In the genomic region with DNA sequence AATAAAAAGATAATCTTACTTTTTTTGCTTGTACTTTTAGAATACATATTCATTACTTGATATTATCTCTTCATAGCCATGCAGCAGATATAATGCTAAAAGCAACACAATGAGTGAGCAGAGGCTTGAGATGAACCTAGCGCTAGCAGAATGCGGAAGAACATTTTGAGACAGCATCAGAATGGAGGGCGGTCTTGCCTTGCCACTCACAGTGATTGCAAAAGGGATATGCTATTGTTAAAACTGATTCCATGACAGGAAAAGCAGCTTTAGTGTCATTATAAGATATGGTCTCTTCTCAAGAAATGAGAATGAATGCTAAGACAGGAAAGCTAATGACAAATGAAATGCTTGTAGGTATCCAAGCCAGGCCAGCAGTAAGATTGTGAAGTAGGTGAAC, we compare ENCODE assay signal across 2 cellular contexts.
TF ChIP-seq lines count a peak whose summit lies in the region.

No MANE protein-coding gene starts in this region.

TF ChIP-seq in SK-N-SH, 30 proteins besides CTCF, POLR2A, EP300 and RAD21 (continued from another document):
- TF ChIP-seq, protein P1, sequence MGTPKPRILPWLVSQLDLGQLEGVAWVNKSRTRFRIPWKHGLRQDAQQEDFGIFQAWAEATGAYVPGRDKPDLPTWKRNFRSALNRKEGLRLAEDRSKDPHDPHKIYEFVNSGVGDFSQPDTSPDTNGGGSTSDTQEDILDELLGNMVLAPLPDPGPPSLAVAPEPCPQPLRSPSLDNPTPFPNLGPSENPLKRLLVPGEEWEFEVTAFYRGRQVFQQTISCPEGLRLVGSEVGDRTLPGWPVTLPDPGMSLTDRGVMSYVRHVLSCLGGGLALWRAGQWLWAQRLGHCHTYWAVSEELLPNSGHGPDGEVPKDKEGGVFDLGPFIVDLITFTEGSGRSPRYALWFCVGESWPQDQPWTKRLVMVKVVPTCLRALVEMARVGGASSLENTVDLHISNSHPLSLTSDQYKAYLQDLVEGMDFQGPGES (IDR thresholded peaks at IDR 0.05; ENCODE audit: low read depth, low read length), result no peak
- TF ChIP-seq, protein P2, sequence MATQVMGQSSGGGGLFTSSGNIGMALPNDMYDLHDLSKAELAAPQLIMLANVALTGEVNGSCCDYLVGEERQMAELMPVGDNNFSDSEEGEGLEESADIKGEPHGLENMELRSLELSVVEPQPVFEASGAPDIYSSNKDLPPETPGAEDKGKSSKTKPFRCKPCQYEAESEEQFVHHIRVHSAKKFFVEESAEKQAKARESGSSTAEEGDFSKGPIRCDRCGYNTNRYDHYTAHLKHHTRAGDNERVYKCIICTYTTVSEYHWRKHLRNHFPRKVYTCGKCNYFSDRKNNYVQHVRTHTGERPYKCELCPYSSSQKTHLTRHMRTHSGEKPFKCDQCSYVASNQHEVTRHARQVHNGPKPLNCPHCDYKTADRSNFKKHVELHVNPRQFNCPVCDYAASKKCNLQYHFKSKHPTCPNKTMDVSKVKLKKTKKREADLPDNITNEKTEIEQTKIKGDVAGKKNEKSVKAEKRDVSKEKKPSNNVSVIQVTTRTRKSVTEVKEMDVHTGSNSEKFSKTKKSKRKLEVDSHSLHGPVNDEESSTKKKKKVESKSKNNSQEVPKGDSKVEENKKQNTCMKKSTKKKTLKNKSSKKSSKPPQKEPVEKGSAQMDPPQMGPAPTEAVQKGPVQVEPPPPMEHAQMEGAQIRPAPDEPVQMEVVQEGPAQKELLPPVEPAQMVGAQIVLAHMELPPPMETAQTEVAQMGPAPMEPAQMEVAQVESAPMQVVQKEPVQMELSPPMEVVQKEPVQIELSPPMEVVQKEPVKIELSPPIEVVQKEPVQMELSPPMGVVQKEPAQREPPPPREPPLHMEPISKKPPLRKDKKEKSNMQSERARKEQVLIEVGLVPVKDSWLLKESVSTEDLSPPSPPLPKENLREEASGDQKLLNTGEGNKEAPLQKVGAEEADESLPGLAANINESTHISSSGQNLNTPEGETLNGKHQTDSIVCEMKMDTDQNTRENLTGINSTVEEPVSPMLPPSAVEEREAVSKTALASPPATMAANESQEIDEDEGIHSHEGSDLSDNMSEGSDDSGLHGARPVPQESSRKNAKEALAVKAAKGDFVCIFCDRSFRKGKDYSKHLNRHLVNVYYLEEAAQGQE (IDR thresholded peaks at IDR 0.05; ENCODE audit: low read depth, low read length), result no peak
- TF ChIP-seq POLR2AphosphoS5 (IDR thresholded peaks at IDR 0.05; ENCODE audit: low read depth, low read length) (no peak), EZH2phosphoT487 (IDR thresholded peaks at IDR 0.05; ENCODE audit: borderline replicate concordance, low read depth) (no peak), GATA2 (CRISPR knock-in tag; IDR thresholded peaks at IDR 0.05) (no peak), CHD2 (IDR thresholded peaks at IDR 0.05; ENCODE audit: low read length, partially characterized antibody) (no peak)
- TF ChIP-seq, protein P3, sequence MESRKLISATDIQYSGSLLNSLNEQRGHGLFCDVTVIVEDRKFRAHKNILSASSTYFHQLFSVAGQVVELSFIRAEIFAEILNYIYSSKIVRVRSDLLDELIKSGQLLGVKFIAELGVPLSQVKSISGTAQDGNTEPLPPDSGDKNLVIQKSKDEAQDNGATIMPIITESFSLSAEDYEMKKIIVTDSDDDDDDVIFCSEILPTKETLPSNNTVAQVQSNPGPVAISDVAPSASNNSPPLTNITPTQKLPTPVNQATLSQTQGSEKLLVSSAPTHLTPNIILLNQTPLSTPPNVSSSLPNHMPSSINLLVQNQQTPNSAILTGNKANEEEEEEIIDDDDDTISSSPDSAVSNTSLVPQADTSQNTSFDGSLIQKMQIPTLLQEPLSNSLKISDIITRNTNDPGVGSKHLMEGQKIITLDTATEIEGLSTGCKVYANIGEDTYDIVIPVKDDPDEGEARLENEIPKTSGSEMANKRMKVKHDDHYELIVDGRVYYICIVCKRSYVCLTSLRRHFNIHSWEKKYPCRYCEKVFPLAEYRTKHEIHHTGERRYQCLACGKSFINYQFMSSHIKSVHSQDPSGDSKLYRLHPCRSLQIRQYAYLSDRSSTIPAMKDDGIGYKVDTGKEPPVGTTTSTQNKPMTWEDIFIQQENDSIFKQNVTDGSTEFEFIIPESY (IDR thresholded peaks at IDR 0.05; ENCODE audit: borderline replicate concordance, low read depth), result no peak
- TF ChIP-seq, protein P4, sequence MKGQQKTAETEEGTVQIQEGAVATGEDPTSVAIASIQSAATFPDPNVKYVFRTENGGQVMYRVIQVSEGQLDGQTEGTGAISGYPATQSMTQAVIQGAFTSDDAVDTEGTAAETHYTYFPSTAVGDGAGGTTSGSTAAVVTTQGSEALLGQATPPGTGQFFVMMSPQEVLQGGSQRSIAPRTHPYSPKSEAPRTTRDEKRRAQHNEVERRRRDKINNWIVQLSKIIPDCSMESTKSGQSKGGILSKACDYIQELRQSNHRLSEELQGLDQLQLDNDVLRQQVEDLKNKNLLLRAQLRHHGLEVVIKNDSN (IDR thresholded peaks at IDR 0.05; ENCODE audit: borderline replicate concordance, low read depth), result no peak

TF ChIP-seq in SK-N-SH treated with all-trans-retinoic acid at 6 μM for 48 hours, 23 proteins besides CTCF, POLR2A, EP300 and RAD21 (continued from another document):
- TF ChIP-seq, protein P5, sequence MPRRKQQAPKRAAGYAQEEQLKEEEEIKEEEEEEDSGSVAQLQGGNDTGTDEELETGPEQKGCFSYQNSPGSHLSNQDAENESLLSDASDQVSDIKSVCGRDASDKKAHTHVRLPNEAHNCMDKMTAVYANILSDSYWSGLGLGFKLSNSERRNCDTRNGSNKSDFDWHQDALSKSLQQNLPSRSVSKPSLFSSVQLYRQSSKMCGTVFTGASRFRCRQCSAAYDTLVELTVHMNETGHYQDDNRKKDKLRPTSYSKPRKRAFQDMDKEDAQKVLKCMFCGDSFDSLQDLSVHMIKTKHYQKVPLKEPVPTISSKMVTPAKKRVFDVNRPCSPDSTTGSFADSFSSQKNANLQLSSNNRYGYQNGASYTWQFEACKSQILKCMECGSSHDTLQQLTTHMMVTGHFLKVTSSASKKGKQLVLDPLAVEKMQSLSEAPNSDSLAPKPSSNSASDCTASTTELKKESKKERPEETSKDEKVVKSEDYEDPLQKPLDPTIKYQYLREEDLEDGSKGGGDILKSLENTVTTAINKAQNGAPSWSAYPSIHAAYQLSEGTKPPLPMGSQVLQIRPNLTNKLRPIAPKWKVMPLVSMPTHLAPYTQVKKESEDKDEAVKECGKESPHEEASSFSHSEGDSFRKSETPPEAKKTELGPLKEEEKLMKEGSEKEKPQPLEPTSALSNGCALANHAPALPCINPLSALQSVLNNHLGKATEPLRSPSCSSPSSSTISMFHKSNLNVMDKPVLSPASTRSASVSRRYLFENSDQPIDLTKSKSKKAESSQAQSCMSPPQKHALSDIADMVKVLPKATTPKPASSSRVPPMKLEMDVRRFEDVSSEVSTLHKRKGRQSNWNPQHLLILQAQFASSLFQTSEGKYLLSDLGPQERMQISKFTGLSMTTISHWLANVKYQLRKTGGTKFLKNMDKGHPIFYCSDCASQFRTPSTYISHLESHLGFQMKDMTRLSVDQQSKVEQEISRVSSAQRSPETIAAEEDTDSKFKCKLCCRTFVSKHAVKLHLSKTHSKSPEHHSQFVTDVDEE (CRISPR knock-in tag; IDR thresholded peaks at IDR 0.05), result no peak
- no peak for TF ChIP-seq ZNF565 (CRISPR knock-in tag; conservative IDR thresholded peaks at IDR 0.05; ENCODE audit: low read depth)
- TF ChIP-seq, protein P6, sequence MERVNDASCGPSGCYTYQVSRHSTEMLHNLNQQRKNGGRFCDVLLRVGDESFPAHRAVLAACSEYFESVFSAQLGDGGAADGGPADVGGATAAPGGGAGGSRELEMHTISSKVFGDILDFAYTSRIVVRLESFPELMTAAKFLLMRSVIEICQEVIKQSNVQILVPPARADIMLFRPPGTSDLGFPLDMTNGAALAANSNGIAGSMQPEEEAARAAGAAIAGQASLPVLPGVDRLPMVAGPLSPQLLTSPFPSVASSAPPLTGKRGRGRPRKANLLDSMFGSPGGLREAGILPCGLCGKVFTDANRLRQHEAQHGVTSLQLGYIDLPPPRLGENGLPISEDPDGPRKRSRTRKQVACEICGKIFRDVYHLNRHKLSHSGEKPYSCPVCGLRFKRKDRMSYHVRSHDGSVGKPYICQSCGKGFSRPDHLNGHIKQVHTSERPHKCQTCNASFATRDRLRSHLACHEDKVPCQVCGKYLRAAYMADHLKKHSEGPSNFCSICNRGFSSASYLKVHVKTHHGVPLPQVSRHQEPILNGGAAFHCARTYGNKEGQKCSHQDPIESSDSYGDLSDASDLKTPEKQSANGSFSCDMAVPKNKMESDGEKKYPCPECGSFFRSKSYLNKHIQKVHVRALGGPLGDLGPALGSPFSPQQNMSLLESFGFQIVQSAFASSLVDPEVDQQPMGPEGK (CRISPR knock-in tag; IDR thresholded peaks at IDR 0.05; ENCODE audit: borderline replicate concordance), result no peak
TF ChIP-seq in SK-N-SH treated with all-trans-retinoic acid at 6 μM for 48 hours: peak in this region for 0.
